12 cellular contexts compared by ENCODE assay signal in the genomic region with DNA sequence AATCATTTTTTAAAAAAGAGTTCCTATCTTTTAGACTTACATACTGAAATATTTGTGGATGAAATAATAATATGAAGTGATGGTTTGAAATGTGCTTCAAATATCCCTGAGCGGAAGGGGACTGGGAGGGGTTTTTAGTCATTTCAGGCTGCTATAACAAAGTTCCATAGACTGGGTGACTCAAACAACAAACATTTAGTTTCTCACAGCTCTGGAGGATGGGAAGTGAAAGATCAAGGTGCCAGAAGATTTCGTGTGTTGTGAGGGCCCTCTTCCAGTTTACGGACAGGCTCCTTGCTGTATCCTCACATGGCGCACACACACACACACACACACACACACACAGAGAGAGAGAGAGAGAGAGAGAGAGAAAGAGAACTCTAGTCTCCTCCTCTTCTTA. TPM values are rescaled to one million over a fixed set of nuclear protein-coding genes. Genes with fewer than 3 reads are reported as not detected.
DNase-seq lines count a peak whose midpoint lies in the region; TF ChIP-seq lines count a peak whose summit lies in the region.
"Had no signal": no experiment of that assay in that cellular context is flagged by ENCODE, and none has a peak within 500 bp of the region (broad histone marks: within the 10 kb centered on the region; RNA-seq: fewer than 3 reads in every experiment).

No MANE protein-coding gene starts in this region.

- H3K36me3 ChIP-seq in SJSA1 (no peaks in the 10 kb centered on the region), adrenal gland (replicated peaks in 1 of 2) (no peaks in the 10 kb centered on the region), left ventricle myocardium inferior (no peaks in the 10 kb centered on the region)
- H3K36me3 ChIP-seq: cardiac muscle cell had no signal

- H3K9me3 ChIP-seq in SJSA1 (replicated peaks) (no peaks in the 10 kb centered on the region), adrenal gland (replicated peaks in 1 of 3) (no peaks in the 10 kb centered on the region), left ventricle myocardium inferior (replicated peaks) (peaks cover 25% of the 10 kb centered on the region)

- peak; percentile 54 for DNase-seq in GM04504 (ENCODE audit: low read depth)
- DNase-seq in SJSA1 (ENCODE audit: low read depth in 1 of 2, low spot score in 2 of 2), result peak in 1 of 2 experiments; percentile 60
- DNase-seq in fibroblast of pulmonary artery (ENCODE audit: low read depth), result peak; percentile 75
- DNase-seq in skeletal muscle cell (ENCODE audit: low read depth), result peak; percentile 45
- DNase-seq in SKM-1 treated with dmso at 0.1 percent for 144 hours (lab: John Stamatoyannopoulos, UW; ENCODE audit: unreplicated experiment), result no peak
- DNase-seq in adrenal gland, result no peak
- no peak for DNase-seq in left ventricle myocardium inferior
- no peak for DNase-seq in NCI-H1048 (lab: John Stamatoyannopoulos, UW)
- DNase-seq: activated CD8-positive, alpha-beta memory T cell treated with anti-CD3 and anti-CD28 coated beads, Interleukin-2, amount 50 U/mL, for 48 hours; DMS 273 treated with DMSO at 0.1 percent for 48 hours; NCI-H1436 treated with DMSO at 0.1 percent for 48 hours had no signal

- intact Hi-C loops in adrenal gland (cut with DNase I), result no loop called here
- intact Hi-C loops in left ventricle myocardium inferior (cut with micrococcal nuclease), result no loop called here

- TF ChIP-seq POLR2A in adrenal gland (IDR thresholded peaks at IDR 0.05), result no peak

- TF ChIP-seq CTCF in fibroblast of pulmonary artery (IDR thresholded peaks at IDR 0.05; ENCODE audit: low read length, missing control alignments) (no peak), adrenal gland (IDR thresholded peaks at IDR 0.05) (no peak), left ventricle myocardium inferior (IDR thresholded peaks at IDR 0.05; ENCODE audit: borderline replicate concordance) (no peak)

- H3K27me3 ChIP-seq in SJSA1 (replicated peaks) (no peaks in the 10 kb centered on the region), adrenal gland (no peaks in the 10 kb centered on the region), left ventricle myocardium inferior (ENCODE audit: low read depth) (no peaks in the 10 kb centered on the region)
- H3K27me3 ChIP-seq: cardiac muscle cell had no signal

- no peak overlapping the region for H3K4me3 ChIP-seq in SJSA1
- H3K4me3 ChIP-seq in fibroblast of pulmonary artery (replicated peaks; ENCODE audit: low read depth, low read length), result no peak overlapping the region
- no peak overlapping the region for H3K4me3 ChIP-seq in skeletal muscle cell (ENCODE audit: low read depth, low read length)
- no peak overlapping the region for H3K4me3 ChIP-seq in adrenal gland
- no peak overlapping the region for H3K4me3 ChIP-seq in left ventricle myocardium inferior
- H3K4me3 ChIP-seq: cardiac muscle cell had no signal

- H3K27ac ChIP-seq in SJSA1 (peak overlapping the region; percentile 74), adrenal gland (no peak overlapping the region), left ventricle myocardium inferior (replicated peaks) (no peak overlapping the region)
- H3K27ac ChIP-seq: cardiac muscle cell had no signal

- H3K4me1 ChIP-seq in SJSA1 (replicated peaks) (peaks cover 19% of the 10 kb centered on the region), adrenal gland (replicated peaks in 1 of 2) (no peaks in the 10 kb centered on the region), left ventricle myocardium inferior (no peaks in the 10 kb centered on the region)

- WGBS in adrenal gland, 4 donors, result 80 to 92% (median 88%) methylated on average over 1 to 4 of the region's 4 CpGs

RNA-seq across cellular contexts. Expression of gene TEX10, which starts 27.1 kb away (rescaled TPM):
- 25.7 and 25.8 TPM in 2 replicates for total RNA-seq in SJSA1 (2014; rRNA removed; shearing (Covaris generic))
- total RNA-seq in adrenal gland (10 to 100 TPM in 5 of 8 donors, 1 to 10 TPM in 3; 5.9 to 17.1 (median 10.9) TPM), left ventricle myocardium inferior (7.7 TPM)
- polyA plus RNA-seq in adrenal gland, result 10 to 100 TPM in 1 of 3 donors, 1 to 10 TPM in 2; 6.7 to 11.8 (median 9.6) TPM

RNA-seq across cellular contexts. Expression of gene MSANTD3, which starts 47.1 kb away (rescaled TPM):
- 73.3 and 79.4 TPM in 2 replicates for total RNA-seq in SJSA1 (2014; rRNA removed; shearing (Covaris generic))
- 10 to 100 TPM; 10.8 to 37.9 (median 19.7) TPM for total RNA-seq in adrenal gland
- polyA plus RNA-seq in adrenal gland, result 10 to 100 TPM; 10.5 to 16.5 (median 13.7) TPM
- 19.8 TPM for total RNA-seq in left ventricle myocardium inferior

Comparison
In these comparisons a context has a peak if more than half of its experiments do, and no peak if none do; other contexts are left out.
1. DNase-seq: peak in GM04504 (single experiment), fibroblast of pulmonary artery (single experiment) and skeletal muscle cell (single experiment); none in SKM-1 treated with dmso at 0.1 percent for 144 hours (single experiment), adrenal gland (0 of 7), left ventricle myocardium inferior (single experiment) and NCI-H1048 (single experiment).